In the genomic region with DNA sequence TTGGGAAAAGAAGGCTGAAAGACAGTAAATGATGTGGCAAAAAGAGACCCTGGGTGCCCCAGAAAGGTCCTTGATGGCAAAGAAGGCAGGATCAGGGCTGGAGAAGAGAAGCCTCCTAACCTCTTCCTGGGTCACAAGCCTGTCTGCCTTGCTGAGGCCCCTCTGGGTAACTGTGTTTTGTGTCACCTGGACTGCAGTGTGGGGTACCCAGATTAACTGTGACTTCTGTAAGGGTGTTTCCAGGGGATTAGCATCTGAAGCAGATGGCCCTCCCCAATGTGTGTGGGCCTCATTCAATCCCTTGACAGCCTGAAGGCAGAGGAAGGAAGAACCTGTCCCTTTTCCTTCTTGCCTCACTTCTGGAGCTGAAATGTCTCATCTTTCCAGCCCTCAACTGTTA, we compare ENCODE assay signal across 15 cellular contexts. TPM values are rescaled to one million over a fixed set of nuclear protein-coding genes. Genes with fewer than 3 reads are reported as not detected.
DNase-seq lines count a peak whose midpoint lies in the region; ATAC-seq, FAIRE-seq and TF ChIP-seq lines count a peak whose summit lies in the region.
"Had no signal": no experiment of that assay in that cellular context is flagged by ENCODE, and none has a peak within 500 bp of the region (broad histone marks: within the 10 kb centered on the region; RNA-seq: fewer than 3 reads in every experiment).

No MANE protein-coding gene starts in this region.

- peaks cover 26% of the 10 kb centered on the region for H3K4me1 ChIP-seq in foreskin keratinocyte
- peaks cover 0 to 19% (median 15%) of the 10 kb centered on the region in 4 donors for H3K4me1 ChIP-seq in tibial artery
- H3K4me1 ChIP-seq in effector memory CD4-positive, alpha-beta T cell (ENCODE audit: control insufficient read depth, insufficient read depth, low read length, poor library complexity, severe bottlenecking): no peaks in the 10 kb centered on the region
- H3K4me1 ChIP-seq: Caco-2, HAP-1 had no signal

- no peak for ATAC-seq in foreskin keratinocyte
- no peak for ATAC-seq in stimulated activated naive CD8-positive, alpha-beta T cell treated with anti-CD3 and anti-CD28 coated beads, Interleukin-15, Interleukin-2, amounts not matched to agents 100 U/mL and 50 U/mL, for 24 hours

- no peaks in the 10 kb centered on the region for H3K36me3 ChIP-seq in tibial artery
- no peaks in the 10 kb centered on the region for H3K36me3 ChIP-seq in effector memory CD4-positive, alpha-beta T cell (ENCODE audit: control insufficient read depth, insufficient read depth, low read length)
- H3K36me3 ChIP-seq: BLaER1, HAP-1 had no signal

- intact Hi-C loops in tibial artery (cut with DNase I; ENCODE audit: low total_unique reads): no loop called here

- H3K9me3 ChIP-seq in tibial artery: no peaks in the 10 kb centered on the region
- H3K9me3 ChIP-seq in effector memory CD4-positive, alpha-beta T cell (ENCODE audit: control insufficient read depth, low read length): no peaks in the 10 kb centered on the region
- H3K9me3 ChIP-seq: BLaER1, Caco-2, HAP-1 had no signal

- no peaks in the 10 kb centered on the region for H3K27me3 ChIP-seq in foreskin keratinocyte
- H3K27me3 ChIP-seq in tibial artery: no peaks in the 10 kb centered on the region
- no peaks in the 10 kb centered on the region for H3K27me3 ChIP-seq in effector memory CD4-positive, alpha-beta T cell (replicated peaks; ENCODE audit: control insufficient read depth, insufficient read depth, low read length, poor library complexity, severe bottlenecking)
- H3K27me3 ChIP-seq: BLaER1 had no signal

- no peak overlapping the region for H3K4me3 ChIP-seq in tibial artery
- H3K4me3 ChIP-seq in effector memory CD4-positive, alpha-beta T cell (ENCODE audit: insufficient read depth, low read depth, low read length, poor library complexity, severe bottlenecking): no peak overlapping the region
- H3K4me3 ChIP-seq: BLaER1, HAP-1 had no signal

- FAIRE-seq in D721Med (lab: Jason Lieb, UNC): peak; percentile 69
- FAIRE-seq: H1, HTR-8/SVneo had no signal

- peak overlapping the region; percentile 94 for H3K27ac ChIP-seq in foreskin keratinocyte
- peak overlapping the region; percentile 52 to 61 for H3K27ac ChIP-seq in tibial artery
- no peak overlapping the region for H3K27ac ChIP-seq in effector memory CD4-positive, alpha-beta T cell (ENCODE audit: insufficient read depth, low read length, poor library complexity, severe bottlenecking)
- H3K27ac ChIP-seq: BLaER1 had no signal

- DNase-seq in D721Med (ENCODE audit: insufficient read length, low spot score) (no peak), NCI-H82 (lab: John Stamatoyannopoulos, UW) (peak; percentile 79), foreskin keratinocyte (no peak), tibial artery (no peak), NCI-H1417 (lab: John Stamatoyannopoulos, UW) (no peak)
- DNase-seq in stimulated activated naive CD8-positive, alpha-beta T cell treated with anti-CD3 and anti-CD28 coated beads, Interleukin-15, Interleukin-2, amounts not matched to agents 100 U/mL and 50 U/mL, for 24 hours: no peak
- no peak for DNase-seq in effector memory CD4-positive, alpha-beta T cell
- DNase-seq: 8988T; AML-193; Caco-2; CD8-positive, alpha-beta memory T cell had no signal

- TF ChIP-seq CTCF in D721Med (IDR thresholded peaks at IDR 0.05; ENCODE audit: insufficient read depth, missing control alignments): no peak
- TF ChIP-seq CTCF in foreskin keratinocyte (conservative IDR thresholded peaks at IDR 0.05): no peak
- no peak for TF ChIP-seq CTCF in tibial artery (IDR thresholded peaks at IDR 0.05)

RNA-seq across cellular contexts. Expression of a gene that starts 35.6 kb away (rescaled TPM):
- 2.8 and 5.6 TPM in 2 replicates for total RNA-seq in foreskin keratinocyte
- 2.0 and 4.8 TPM in 2 replicates for polyA plus RNA-seq in foreskin keratinocyte
- total RNA-seq: CD8-positive, alpha-beta memory T cell had no signal
- polyA plus RNA-seq: CD8-positive, alpha-beta memory T cell had no signal
